Comparison of ENCODE assay signal across 25 cellular contexts in genomic region chr6:154196333-154196732, GRCh38.
DNase-seq lines count a peak whose midpoint lies in the region; ATAC-seq, FAIRE-seq and TF ChIP-seq lines count a peak whose summit lies in the region.
"Had no signal": no experiment of that assay in that cellular context is flagged by ENCODE, and none has a peak within 500 bp of the region (broad histone marks: within the 10 kb centered on the region; RNA-seq: fewer than 3 reads in every experiment).

No MANE protein-coding gene starts in this region.

- H3K27me3 ChIP-seq in HepG2 (ENCODE audit: control insufficient read depth in 1 of 2, insufficient read depth in 2 of 2, low read length in 2 of 2) (no peaks in the 10 kb centered on the region; a peak in 1 of 5 replicates), right lobe of liver (no peaks in the 10 kb centered on the region), mesenchymal stem cell (ENCODE audit: control insufficient read depth in 1 of 2, insufficient read depth in 1 of 2, low read length in 2 of 2) (no peaks in the 10 kb centered on the region)
- H3K27me3 ChIP-seq: BE2C, MG63 had no signal

- H3K9me3 Mint-ChIP-seq in T-cell: peaks cover 0 to 8% (median 0%) of the 10 kb centered on the region in 3 donors
- no peaks in the 10 kb centered on the region for H3K9me3 Mint-ChIP-seq in stimulated activated effector memory CD8-positive, alpha-beta T cell treated with anti-CD3 and anti-CD28 coated beads, Interleukin-12 subunit alpha, Interleukin-12 subunit beta, amount 100 ng/mL, for 72 hours

- FAIRE-seq in HepG2 (lab: Jason Lieb, UNC): no peak
- FAIRE-seq: GM18507 had no signal

- no peak for TF ChIP-seq EP300 in HepG2 (IDR thresholded peaks at IDR 0.05; ENCODE audit: low read depth in 2 of 2, low read length in 2 of 2)
- no peak for TF ChIP-seq EP300 in HepG2 (CRISPR knock-in tag; IDR thresholded peaks at IDR 0.05; ENCODE audit: borderline replicate concordance)

- H3K27me3 Mint-ChIP-seq in T-cell: no peaks in the 10 kb centered on the region

- H3K23ac ChIP-seq in mesenchymal stem cell (ENCODE audit: low read length in 2 of 2): no peak overlapping the region

- H3K4me3 Mint-ChIP-seq in T-cell: no peak overlapping the region
- H3K4me3 Mint-ChIP-seq in stimulated activated effector memory CD8-positive, alpha-beta T cell treated with anti-CD3 and anti-CD28 coated beads, Interleukin-12 subunit alpha, Interleukin-12 subunit beta, amount 100 ng/mL, for 72 hours: no peak overlapping the region
- H3K4me3 Mint-ChIP-seq: CD14-positive monocyte had no signal

- POLR2A ChIA-PET in HepG2 (lab: Yijun Ruan, JAX) (no interaction called here), T-cell (lab: Charles Lee) (interaction anchor here in 1 of 2 donors (0.6 kb wide), 1 partner anchor 20 kb away, joined by 3 read pairs; no protein-coding TSS in a partner anchor)

- no peaks in the 10 kb centered on the region for H3K79me2 ChIP-seq in HepG2 (ENCODE audit: insufficient read depth, low read length)

- no peaks in the 10 kb centered on the region for H3K9me3 ChIP-seq in HepG2 (ENCODE audit: low read length)
- no peaks in the 10 kb centered on the region for H3K9me3 ChIP-seq in right lobe of liver
- H3K9me3 ChIP-seq in mesenchymal stem cell (ENCODE audit: control insufficient read depth, low read length): no peaks in the 10 kb centered on the region
- H3K9me3 ChIP-seq: BE2C, MG63 had no signal

- BruUV-seq in HepG2 (replicated peaks; lab: Mats Ljungman, UMichigan): no TSS peak

- no peak overlapping the region for H2BK120ac ChIP-seq in mesenchymal stem cell (ENCODE audit: low read depth, low read length)

- in situ Hi-C loops in HepG2 (cut with HindIII; ENCODE audit: extremely low pct_ligation_motif_present, low pct_unique_long_range_greater_than_20kb): no loop called here

- H3K4me3 ChIP-seq in HepG2 (replicated peaks in 1 of 3; ENCODE audit: insufficient read depth in 1 of 3, low read depth in 2 of 3, low read length in 3 of 3) (no peak overlapping the region), right lobe of liver (no peak overlapping the region), mesenchymal stem cell (ENCODE audit: insufficient read depth in 1 of 2, low read depth in 1 of 2, low read length in 2 of 2) (no peak overlapping the region)
- H3K4me3 ChIP-seq: GM23248, MG63 had no signal

- H3K36me3 ChIP-seq in HepG2 (replicated peaks in 1 of 2; ENCODE audit: control insufficient read depth in 1 of 2, insufficient read depth in 2 of 2, low read length in 2 of 2): no peaks in the 10 kb centered on the region
- no peaks in the 10 kb centered on the region for H3K36me3 ChIP-seq in right lobe of liver
- no peaks in the 10 kb centered on the region for H3K36me3 ChIP-seq in mesenchymal stem cell (ENCODE audit: control insufficient read depth in 1 of 2, insufficient read depth in 2 of 2, low read depth in 1 of 2, low read length in 2 of 2)
- H3K36me3 ChIP-seq: BE2C, MG63 had no signal

- peak overlapping the region; percentile 22 to 52 for H3K27ac Mint-ChIP-seq in T-cell
- peak overlapping the region; percentile 37 for H3K27ac Mint-ChIP-seq in stimulated activated effector memory CD8-positive, alpha-beta T cell treated with anti-CD3 and anti-CD28 coated beads, Interleukin-12 subunit alpha, Interleukin-12 subunit beta, amount 100 ng/mL, for 72 hours
- H3K27ac Mint-ChIP-seq: CD14-positive monocyte had no signal

- H4K20me1 ChIP-seq in HepG2 (ENCODE audit: insufficient read depth, low read length): no peaks in the 10 kb centered on the region

- no peak overlapping the region for H3K4ac ChIP-seq in mesenchymal stem cell (ENCODE audit: low read depth in 1 of 2, low read length in 2 of 2)

- H2BK5ac ChIP-seq in mesenchymal stem cell (ENCODE audit: low read depth, low read length, poor library complexity, severe bottlenecking): no peak overlapping the region

- ATAC-seq in HepG2 (no peak), right lobe of liver (no peak), T-cell (replicated peaks in 1 of 4) (no peak), GM18907 (IDR thresholded peaks at IDR 0.05; ENCODE audit: unreplicated experiment) (no peak)
- ATAC-seq in stimulated activated effector memory CD8-positive, alpha-beta T cell treated with anti-CD3 and anti-CD28 coated beads, Interleukin-12 subunit alpha, Interleukin-12 subunit beta, amount 100 ng/mL, for 72 hours: no peak
- ATAC-seq: Panc1 had no signal

- 0% methylated on average over 1 of the region's 1 CpG for WGBS in HepG2 (ENCODE audit: low lambda C conversion rate)
- WGBS in right lobe of liver (ENCODE audit: insufficient coverage, low coverage, low lambda C conversion rate, missing lambda C conversion rate): 81% methylated on average over 1 of the region's 1 CpG
- WGBS in mesenchymal stem cell: no CpG with 5 or more reads among the region's 1 CpG

- DNase-seq in HepG2 (ENCODE audit: low spot score): no peak
- DNase-seq in right lobe of liver: no peak
- DNase-seq in T-cell: no peak
- DNase-seq in mesenchymal stem cell: no peak
- no peak for DNase-seq in stimulated activated effector memory CD8-positive, alpha-beta T cell treated with anti-CD3 and anti-CD28 coated beads, Interleukin-12 subunit alpha, Interleukin-12 subunit beta, amount 100 ng/mL, for 72 hours (ENCODE audit: low spot score in 2 of 2)
- no peak for DNase-seq in NCI-H1930 (lab: John Stamatoyannopoulos, UW)
- no peak for DNase-seq in activated CD4-positive, CD25-positive, alpha-beta regulatory T cell (lab: John Stamatoyannopoulos, UW)
- DNase-seq: ACHN, BE2C, GM23248, H7, KG1, MG63, NCI-H1105 treated with DMSO at 0.1 percent for 48 hours, NCI-H146, NCI-H2029, NCI-H226, NCI-H510A, NCI-H774, SHP77 had no signal

- H3K9ac ChIP-seq in HepG2 (ENCODE audit: insufficient read depth, low read depth, low read length) (no peak overlapping the region), mesenchymal stem cell (ENCODE audit: low read length) (peak overlapping the region; percentile 34)
- H3K9ac ChIP-seq: GM23248 had no signal

- H3K36me3 Mint-ChIP-seq in T-cell: peaks cover 73% of the 10 kb centered on the region
- H3K36me3 Mint-ChIP-seq in stimulated activated effector memory CD8-positive, alpha-beta T cell treated with anti-CD3 and anti-CD28 coated beads, Interleukin-12 subunit alpha, Interleukin-12 subunit beta, amount 100 ng/mL, for 72 hours: peaks cover 49% of the 10 kb centered on the region

- CTCF ChIA-PET in HepG2 (lab: Yijun Ruan, JAX; ENCODE audit: low intra/inter-chr PET ratio, low total read pairs): no interaction called here
- CTCF ChIA-PET in T-cell (lab: Charles Lee): interaction anchor here (0.6 to 1.4 kb wide), 4 partner anchors 15 to 81 kb away, joined by 3 to 8 read pairs (median 4); no protein-coding TSS in a partner anchor

- intact Hi-C loops in HepG2 (cut with micrococcal nuclease; ENCODE audit: unreplicated experiment): no loop called here
- intact Hi-C loops in right lobe of liver (cut with DNase I): no loop called here

- no peaks in the 10 kb centered on the region for H3K79me1 ChIP-seq in mesenchymal stem cell (replicated peaks; ENCODE audit: low read length, poor library complexity, severe bottlenecking)

- H4K91ac ChIP-seq in mesenchymal stem cell (ENCODE audit: low read length): no peak overlapping the region

- H3K14ac ChIP-seq in mesenchymal stem cell (ENCODE audit: low read length in 2 of 2): no peak overlapping the region

- no peak overlapping the region for H3K4me2 ChIP-seq in HepG2 (ENCODE audit: low read depth, low read length)
- H3K4me2 ChIP-seq in mesenchymal stem cell (ENCODE audit: low read length, poor library complexity, severe bottlenecking): no peak overlapping the region

- H2BK15ac ChIP-seq in mesenchymal stem cell (ENCODE audit: low read depth, poor library complexity, severe bottlenecking): no peak overlapping the region

- TF ChIP-seq CTCF in HepG2 (CRISPR knock-in tag; IDR thresholded peaks at IDR 0.05): no peak
- TF ChIP-seq CTCF in right lobe of liver (IDR thresholded peaks at IDR 0.05): no peak

- H3K4me1 Mint-ChIP-seq in T-cell: peaks cover 59 to 77% (median 70%) of the 10 kb centered on the region in 3 donors
- peaks cover 50% of the 10 kb centered on the region for H3K4me1 Mint-ChIP-seq in stimulated activated effector memory CD8-positive, alpha-beta T cell treated with anti-CD3 and anti-CD28 coated beads, Interleukin-12 subunit alpha, Interleukin-12 subunit beta, amount 100 ng/mL, for 72 hours

- TF ChIP-seq POLR2A in HepG2 (IDR thresholded peaks at IDR 0.05; ENCODE audit: insufficient read depth in 1 of 2, low read depth in 2 of 2, low read length in 2 of 2): no peak
- no peak for TF ChIP-seq POLR2A in right lobe of liver (IDR thresholded peaks at IDR 0.05)

- no peak overlapping the region for H2AK5ac ChIP-seq in mesenchymal stem cell (ENCODE audit: low read length, severe bottlenecking)

- no peak for TF ChIP-seq RAD21 in HepG2 (CRISPR knock-in tag; IDR thresholded peaks at IDR 0.05)

- H3K27ac ChIP-seq in HepG2 (ENCODE audit: extremely low read length, insufficient read depth, low read length) (no peak overlapping the region), right lobe of liver (no peak overlapping the region), mesenchymal stem cell (ENCODE audit: low read length, poor library complexity, severe bottlenecking) (no peak overlapping the region)
- H3K27ac ChIP-seq: GM23248, RWPE1 had no signal

- H2BK12ac ChIP-seq in mesenchymal stem cell (ENCODE audit: low read length in 2 of 2): no peak overlapping the region

- no peak overlapping the region for H2AFZ ChIP-seq in HepG2 (ENCODE audit: low read length)
- H2AFZ ChIP-seq in mesenchymal stem cell (ENCODE audit: low read depth, low read length): no peak overlapping the region
- H2AFZ ChIP-seq: GM23248 had no signal

- H3K4me1 ChIP-seq in HepG2 (ENCODE audit: insufficient read depth, low read length) (no peaks in the 10 kb centered on the region), right lobe of liver (no peaks in the 10 kb centered on the region), mesenchymal stem cell (ENCODE audit: control insufficient read depth, insufficient read depth, low read depth, low read length) (no peaks in the 10 kb centered on the region)
- H3K4me1 ChIP-seq: BE2C had no signal

- H4K8ac ChIP-seq in mesenchymal stem cell (ENCODE audit: low read length): no peak overlapping the region

- H3K18ac ChIP-seq in mesenchymal stem cell (ENCODE audit: low read depth in 1 of 2, low read length in 2 of 2): no peak overlapping the region

TF ChIP-seq in HepG2, 621 proteins besides CTCF, POLR2A, EP300 and RAD21:
- TF ChIP-seq CENPX (CRISPR knock-in tag; IDR thresholded peaks at IDR 0.05) (no peak), MAFF (IDR thresholded peaks at IDR 0.05; ENCODE audit: low read depth, low read length) (peak; percentile 70), MAFK (conservative IDR thresholded peaks at IDR 0.05 in 1 of 2, IDR thresholded peaks at IDR 0.05 in 1 of 2; ENCODE audit: low read length in 2 of 2) (peak; percentile 58 to 77; a peak in 3 of 4 replicates)
TF ChIP-seq in HepG2: peak in this region for 2.
